Comparison of ENCODE assay signal across 8 cellular contexts in the genomic region with DNA sequence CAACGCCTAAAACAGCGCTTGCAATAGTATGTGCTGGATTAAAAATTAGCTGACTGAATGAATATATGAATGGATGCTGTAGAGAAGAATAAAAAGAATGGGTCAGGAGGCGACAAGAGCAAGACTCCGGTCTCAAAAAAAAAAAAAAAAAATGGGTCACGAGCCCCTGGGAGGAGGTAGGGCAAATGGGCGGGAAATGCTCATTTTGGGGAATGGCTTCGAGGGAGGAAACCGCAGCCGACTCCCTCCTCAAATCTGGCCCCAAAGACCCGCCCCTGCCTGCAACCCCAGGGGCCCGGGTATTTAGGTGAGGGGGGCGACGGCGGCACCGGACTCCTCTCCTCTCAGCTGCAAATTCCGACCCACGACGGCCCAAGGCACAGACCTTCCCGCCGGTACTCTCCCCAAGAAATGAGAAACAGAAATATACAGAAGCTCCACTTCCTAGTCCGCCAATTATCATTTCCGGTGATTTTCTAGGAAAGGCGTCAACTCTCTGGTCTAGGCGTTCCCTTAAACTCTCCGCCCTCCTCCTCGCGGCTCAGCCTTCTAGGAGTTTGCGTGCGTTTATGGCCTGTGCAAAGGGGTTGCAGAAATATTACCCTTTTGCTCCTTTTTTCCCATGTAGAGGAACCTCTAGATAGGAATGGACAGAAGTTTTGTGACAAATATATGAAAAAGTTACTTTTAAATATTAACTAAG. TPM values are rescaled to one million over a fixed set of nuclear protein-coding genes. Genes with fewer than 3 reads are reported as not detected.
DNase-seq lines count a peak whose midpoint lies in the region; TF ChIP-seq lines count a peak whose summit lies in the region.

ZNF311 (minus strand) TSS at position 133 of the 703 bp plus-strand sequence. CDS start 1,361 bp downstream, outside the sequence.

- DNase-seq in NCI-H82 (lab: John Stamatoyannopoulos, UW) (peak; percentile 62), NCI-H82 treated with DMSO at 0.1 percent for 48 hours (lab: John Stamatoyannopoulos, UW; ENCODE audit: unreplicated experiment) (no peak), OCI-M2 (lab: John Stamatoyannopoulos, UW; ENCODE audit: unreplicated experiment) (peak; percentile 74), MCF 10A (ENCODE audit: unreplicated experiment) (peak; percentile 79), NCI-H1105 (lab: John Stamatoyannopoulos, UW) (no peak), NCI-H510A treated with DMSO at 0.1 percent for 48 hours (lab: John Stamatoyannopoulos, UW) (no peak)

- H3K4me3 ChIP-seq in iPS-20b (ENCODE audit: low read length) (peak within 1 kb of the TSS; percentile 64; the same call in 1 of the 2 replicates), skeletal muscle satellite cell (ENCODE audit: low read length) (peak within 1 kb of the TSS; percentile 82)

- H3K4me2 ChIP-seq in skeletal muscle satellite cell (ENCODE audit: low read length): peak within 1 kb of the TSS; percentile 82

- TF ChIP-seq CTCF in MCF 10A (IDR thresholded peaks at IDR 0.05; ENCODE audit: unreplicated experiment): no peak

- no peak within 1 kb of the TSS; the same call in 1 of the 2 replicates for H3K9ac ChIP-seq in iPS-20b (ENCODE audit: low read depth, low read length)
- peak within 1 kb of the TSS; percentile 74 for H3K9ac ChIP-seq in skeletal muscle satellite cell (ENCODE audit: low read depth, low read length)

- no peaks in the 10 kb centered on the region for H3K9me3 Mint-ChIP-seq in MCF 10A (ENCODE audit: unreplicated experiment)

- peak within 1 kb of the TSS; percentile 91 for H3K4me3 Mint-ChIP-seq in MCF 10A (ENCODE audit: unreplicated experiment)

- H3K4me1 ChIP-seq in iPS-20b (ENCODE audit: insufficient read depth, low read length) (no peaks in the 10 kb centered on the region), skeletal muscle satellite cell (ENCODE audit: control insufficient read depth, insufficient read depth, low read length) (no peaks in the 10 kb centered on the region)

- CTCF ChIA-PET in MCF 10A (lab: Yijun Ruan, JAX): interaction anchor here (0.6 to 1.1 kb wide), 4 partner anchors 9 to 159 kb away, joined by 4 to 5 read pairs (median 4); no protein-coding TSS in a partner anchor

- peak within 1 kb of the TSS; percentile 65 for H3K27ac Mint-ChIP-seq in MCF 10A (ENCODE audit: low read depth, unreplicated experiment)

- H3K4me1 Mint-ChIP-seq in MCF 10A (ENCODE audit: insufficient read depth, unreplicated experiment): peaks cover 18% of the 10 kb centered on the region

- H3K36me3 ChIP-seq in iPS-20b (ENCODE audit: insufficient read depth, low read depth, low read length) (no peaks in the 10 kb centered on the region), skeletal muscle satellite cell (ENCODE audit: insufficient read depth, low read length) (no peaks in the 10 kb centered on the region)

- no peak within 1 kb of the TSS for H3K27ac ChIP-seq in iPS-20b (ENCODE audit: low read length)

- TSS peak; percentile 92 for BruUV-seq in MCF 10A (replicated peaks; lab: Mats Ljungman, UMichigan)

- intact Hi-C loops in MCF 10A (cut with micrococcal nuclease): no loop called here

- no peaks in the 10 kb centered on the region for H3K27me3 Mint-ChIP-seq in MCF 10A (ENCODE audit: insufficient read depth, unreplicated experiment)

- H3K9me3 ChIP-seq in iPS-20b (ENCODE audit: insufficient read depth, low read depth, low read length) (no peaks in the 10 kb centered on the region), skeletal muscle satellite cell (replicated peaks; ENCODE audit: low read length) (no peaks in the 10 kb centered on the region)

- POLR2A ChIA-PET in MCF 10A (lab: Yijun Ruan, JAX): interaction anchor here (0.6 to 2.3 kb wide), 6 partner anchors 21 to 563 kb away, joined by 3 to 15 read pairs (median 4); partner anchors contain the start of gene TRIM27

- peaks cover 13% of the 10 kb centered on the region for H3K36me3 Mint-ChIP-seq in MCF 10A (ENCODE audit: insufficient read depth, unreplicated experiment)

- H3K27me3 ChIP-seq in iPS-20b (ENCODE audit: insufficient read depth, low read length) (peaks cover 61% of the 10 kb centered on the region), skeletal muscle satellite cell (ENCODE audit: control insufficient read depth, insufficient read depth, low read length) (peaks cover 2% of the 10 kb centered on the region)

RNA-seq across cellular contexts. Expression of gene ZNF311, which starts in this region (rescaled TPM):
- total RNA-seq in MCF 10A (2022): 3.6 and 5.0 TPM in 2 replicates
- total RNA-seq in skeletal muscle satellite cell (2012; rRNA removed): 0.76 and 0.87 TPM in 2 replicates

Comparison
In these comparisons a context has a peak if more than half of its experiments do, and no peak if none do; other contexts are left out.
1. DNase-seq: peak in NCI-H82 (single experiment), OCI-M2 (single experiment) and MCF 10A (single experiment); none in NCI-H82 treated with DMSO at 0.1 percent for 48 hours (single experiment), NCI-H1105 (single experiment) and NCI-H510A treated with DMSO at 0.1 percent for 48 hours (single experiment).